ENCODE assay signal across 9 cellular contexts in the genomic region with DNA sequence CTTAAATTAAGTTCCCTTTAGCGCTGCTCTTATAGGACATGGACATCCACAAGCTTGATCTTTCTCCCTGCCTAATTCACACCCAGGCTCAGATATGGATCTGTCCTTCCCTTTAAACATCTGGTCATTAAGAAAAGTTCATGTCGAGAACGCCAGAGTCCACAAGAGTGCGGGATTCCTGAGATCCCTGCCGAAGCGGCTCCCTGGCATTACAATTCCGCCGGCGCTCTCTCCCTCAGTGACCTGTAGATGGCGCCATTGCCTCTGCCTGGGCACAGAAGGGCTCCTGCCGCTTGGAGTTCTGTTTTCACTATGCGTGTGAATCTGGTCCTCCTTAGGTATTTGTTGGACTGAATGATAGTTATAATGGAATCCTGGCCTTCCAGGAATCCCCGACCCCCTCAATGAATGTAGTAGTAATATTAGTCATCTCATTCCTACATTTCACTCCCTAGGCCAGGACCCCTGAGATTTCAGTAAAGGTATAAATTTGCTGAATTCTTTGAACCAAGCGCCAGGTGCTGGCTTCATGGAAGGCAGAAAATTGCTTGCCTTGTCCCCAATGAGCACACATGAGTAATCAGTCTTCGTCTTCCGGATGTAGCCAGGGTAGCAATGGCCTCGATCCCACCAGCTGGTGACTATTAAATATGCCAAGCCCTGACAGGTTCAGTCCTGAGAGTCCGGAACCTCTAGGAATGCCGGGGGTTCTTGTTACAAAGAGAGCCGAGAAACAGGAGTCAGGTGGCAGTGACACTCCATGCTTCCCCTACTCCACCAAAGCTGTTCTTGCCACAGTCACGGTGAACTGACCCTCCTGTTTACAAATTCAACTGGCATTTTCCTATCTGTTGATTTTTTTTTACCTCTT. TPM values are rescaled to one million over a fixed set of nuclear protein-coding genes. Genes with fewer than 3 reads are reported as not detected.
DNase-seq lines count a peak whose midpoint lies in the region; ATAC-seq, FAIRE-seq and TF ChIP-seq lines count a peak whose summit lies in the region.
"Had no signal": no experiment of that assay in that cellular context is flagged by ENCODE, and none has a peak within 500 bp of the region (broad histone marks: within the 10 kb centered on the region; RNA-seq: fewer than 3 reads in every experiment).

No MANE protein-coding gene starts in this region.

- no peak overlapping the region for H2BK20ac ChIP-seq in H9 (ENCODE audit: low read depth, low read length, poor library complexity, severe bottlenecking)

- intact Hi-C loops in CD8-positive, alpha-beta T cell (cut with DNase I, micrococcal nuclease) = loop anchor here (1.0 to 10.0 kb wide), 6 partner anchors 59 to 557 kb away; a partner anchor contains a TSS
- intact Hi-C loops in activated B cell treated with CpG ODN at 0.5 μM for 24 hours (cut with micrococcal nuclease) = loop anchor here (2.0 kb wide), 1 partner anchor 87 kb away; no protein-coding TSS in a partner anchor

- H2AFZ ChIP-seq in H9 (ENCODE audit: low read length) = no peak overlapping the region

- no peaks in the 10 kb centered on the region for H3K9me3 Mint-ChIP-seq in CD8-positive, alpha-beta T cell
- no peaks in the 10 kb centered on the region for H3K9me3 Mint-ChIP-seq in H9
- H3K9me3 Mint-ChIP-seq in activated B cell treated with CpG ODN at 0.5 μM for 24 hours = no peaks in the 10 kb centered on the region
- H3K9me3 Mint-ChIP-seq: IgD-negative memory B cell had no signal

- no peak overlapping the region for H2BK15ac ChIP-seq in H9 (ENCODE audit: low read depth, low read length)

- no peaks in the 10 kb centered on the region for H3K79me2 ChIP-seq in H9 (ENCODE audit: insufficient read depth, low read length)

- H4K5ac ChIP-seq in H9 (ENCODE audit: insufficient read length, low read depth, low read length) = no peak overlapping the region

- peak; percentile 78 for FAIRE-seq in islet of Langerhans (lab: Jason Lieb, UNC)

- no CpG with 5 or more reads among the region's 21 CpGs for WGBS in H9 (ENCODE audit: extremely low coverage, insufficient read length, low lambda C conversion rate)

- peaks cover 3% of the 10 kb centered on the region for H3K4me1 ChIP-seq in CD8-positive, alpha-beta T cell (ENCODE audit: insufficient read depth, low read length)
- no peaks in the 10 kb centered on the region; the same call in 1 of the 2 replicates for H3K4me1 ChIP-seq in H9 (ENCODE audit: insufficient read depth, low read length)

- H3K56ac ChIP-seq in H9 (ENCODE audit: insufficient read length, low read depth, low read length) = no peak overlapping the region

- peaks cover 5% of the 10 kb centered on the region for H3K4me1 Mint-ChIP-seq in CD8-positive, alpha-beta T cell (ENCODE audit: low read depth)
- H3K4me1 Mint-ChIP-seq in H9 = peaks cover 3 to 8% of the 10 kb centered on the region in 2 experiments
- peaks cover 3% of the 10 kb centered on the region for H3K4me1 Mint-ChIP-seq in activated B cell treated with CpG ODN at 0.5 μM for 24 hours

- no peak overlapping the region for H3K4me3 Mint-ChIP-seq in CD8-positive, alpha-beta T cell
- H3K4me3 Mint-ChIP-seq in H9 = no peak overlapping the region
- no peak overlapping the region for H3K4me3 Mint-ChIP-seq in activated B cell treated with CpG ODN at 0.5 μM for 24 hours

- POLR2A ChIA-PET in CD8-positive, alpha-beta T cell (lab: Charles Lee) = interaction anchor here (0.6 kb wide), 1 partner anchor 1534 kb away, joined by 3 read pairs; no protein-coding TSS in a partner anchor
- POLR2A ChIA-PET in activated B cell treated with CpG ODN at 0.5 μM for 24 hours (lab: Charles Lee) = no interaction called here

- no peak overlapping the region for H3K4me3 ChIP-seq in CD8-positive, alpha-beta T cell (ENCODE audit: low read depth, low read length)
- H3K4me3 ChIP-seq in cardiac fibroblast (replicated peaks in 1 of 2; ENCODE audit: low read depth in 2 of 2, low read length in 2 of 2) = no peak overlapping the region

- TF ChIP-seq CTCF in CD8-positive, alpha-beta T cell (IDR thresholded peaks at IDR 0.05) = peak; percentile 73
- TF ChIP-seq CTCF in H9 (conservative IDR thresholded peaks at IDR 0.05) = peak; percentile 99
- TF ChIP-seq CTCF in activated B cell treated with CpG ODN at 0.5 μM for 24 hours (IDR thresholded peaks at IDR 0.05) = peak; percentile 50
- TF ChIP-seq CTCF in cardiac fibroblast (IDR thresholded peaks at IDR 0.05; ENCODE audit: low read depth, low read length) = peak; percentile 98

- H3K27ac ChIP-seq in CD8-positive, alpha-beta T cell (ENCODE audit: low read depth, low read length) = no peak overlapping the region
- H3K27ac ChIP-seq in H9 (ENCODE audit: insufficient read length, low read depth, low read length) = no peak overlapping the region

- no peak overlapping the region for H2BK5ac ChIP-seq in H9 (ENCODE audit: insufficient read length, low read length)

- no peak overlapping the region for H2BK120ac ChIP-seq in H9 (ENCODE audit: low read depth, low read length, poor library complexity, severe bottlenecking)

- no peaks in the 10 kb centered on the region for H3K79me1 ChIP-seq in H9 (ENCODE audit: insufficient read depth, low read depth, low read length, poor library complexity, severe bottlenecking)

- H4K8ac ChIP-seq in H9 (replicated peaks; ENCODE audit: insufficient read length, low read depth, low read length) = no peak overlapping the region

- no peak overlapping the region for H3K4ac ChIP-seq in H9 (ENCODE audit: low read depth, low read length)

- peaks cover 33% of the 10 kb centered on the region for H3K27me3 Mint-ChIP-seq in CD8-positive, alpha-beta T cell (ENCODE audit: low read depth)
- peaks cover 93% of the 10 kb centered on the region for H3K27me3 Mint-ChIP-seq in H9 (ENCODE audit: low read depth)
- peaks cover 54% of the 10 kb centered on the region for H3K27me3 Mint-ChIP-seq in activated B cell treated with CpG ODN at 0.5 μM for 24 hours

- no peaks in the 10 kb centered on the region for H3K9me3 ChIP-seq in CD8-positive, alpha-beta T cell (ENCODE audit: low read length)
- H3K9me3 ChIP-seq in H9 (ENCODE audit: control insufficient read depth, low read depth, low read length) = no peaks in the 10 kb centered on the region

- H3K18ac ChIP-seq in H9 (ENCODE audit: insufficient read length, low read depth, low read length) = no peak overlapping the region

- no peak overlapping the region for H3T11ph ChIP-seq in H9 (ENCODE audit: low read length)

- no peak overlapping the region for H3K23ac ChIP-seq in H9 (ENCODE audit: insufficient read length, low read depth, low read length)

- H2AK5ac ChIP-seq in H9 (ENCODE audit: insufficient read length, low read length) = no peak overlapping the region

- no peak overlapping the region for H3K27ac Mint-ChIP-seq in CD8-positive, alpha-beta T cell
- H3K27ac Mint-ChIP-seq in H9 (no peak overlapping the region), activated B cell treated with CpG ODN at 0.5 μM for 24 hours (no peak overlapping the region)
- H3K27ac Mint-ChIP-seq: IgD-negative memory B cell had no signal

- no peak overlapping the region for H3K4me2 ChIP-seq in H9 (ENCODE audit: insufficient read depth, insufficient read length, low read length)

- peaks cover 4% of the 10 kb centered on the region for H3K27me3 ChIP-seq in CD8-positive, alpha-beta T cell (ENCODE audit: insufficient read depth, low read length)
- peaks cover 13% of the 10 kb centered on the region; the same call in 1 of the 2 replicates for H3K27me3 ChIP-seq in H9 (ENCODE audit: insufficient read depth, low read length)

- H3K36me3 Mint-ChIP-seq in CD8-positive, alpha-beta T cell = no peaks in the 10 kb centered on the region
- H3K36me3 Mint-ChIP-seq in H9 (ENCODE audit: insufficient read depth in 1 of 3, low read depth in 3 of 3) (no peaks in the 10 kb centered on the region), activated B cell treated with CpG ODN at 0.5 μM for 24 hours (ENCODE audit: low read depth) (no peaks in the 10 kb centered on the region)
- H3K36me3 Mint-ChIP-seq: IgD-negative memory B cell had no signal

- no peaks in the 10 kb centered on the region for H4K20me1 ChIP-seq in H9 (ENCODE audit: control insufficient read depth, insufficient read depth, insufficient read length)

- peak; percentile 43 to 77 (median 63) for DNase-seq in CD8-positive, alpha-beta T cell
- DNase-seq in H9 = peak; percentile 89
- peak; percentile 78 for DNase-seq in NCI-H2227 treated with DMSO at 0.1 percent for 48 hours (lab: John Stamatoyannopoulos, UW)
- DNase-seq in activated B cell treated with CpG ODN at 0.5 μM for 24 hours = peak; percentile 39
- DNase-seq in cardiac fibroblast (ENCODE audit: low read depth in 2 of 2) = peak; percentile 78 to 80
- DNase-seq in stimulated activated CD4-positive, alpha-beta T cell treated with anti-CD3 and anti-CD28 coated beads, Interleukin-15, amount 100 ng/mL, for 48 hours (ENCODE audit: low read depth in 2 of 2) = peak; percentile 38 to 67

- no peak overlapping the region for H4K91ac ChIP-seq in H9 (ENCODE audit: insufficient read length, low read depth, low read length)

- H3K36me3 ChIP-seq in CD8-positive, alpha-beta T cell (ENCODE audit: insufficient read depth, low read length) = no peaks in the 10 kb centered on the region

- H3K23me2 ChIP-seq in H9 (ENCODE audit: insufficient read length, low read depth, low read length, poor library complexity, severe bottlenecking) = no peaks in the 10 kb centered on the region

- H2BK12ac ChIP-seq in H9 (ENCODE audit: insufficient read length, low read depth, low read length) = no peak overlapping the region

- no peak overlapping the region for H3K14ac ChIP-seq in H9 (ENCODE audit: insufficient read depth, low read length)

- H3K9ac ChIP-seq in H9 (ENCODE audit: extremely low read depth, insufficient read length, low read length) = no peak overlapping the region

- CTCF ChIA-PET in CD8-positive, alpha-beta T cell (lab: Charles Lee) = interaction anchor here (0.6 to 4.4 kb wide), 14 partner anchors 10 to 1261 kb away, joined by 3 to 65 read pairs (median 4); no protein-coding TSS in a partner anchor
- CTCF ChIA-PET in activated B cell treated with CpG ODN at 0.5 μM for 24 hours (lab: Charles Lee) = interaction anchor here (1.1 to 3.1 kb wide), 2 partner anchors 9 to 86 kb away, joined by 5 to 19 read pairs; no protein-coding TSS in a partner anchor

- ATAC-seq in CD8-positive, alpha-beta T cell = peak; percentile 87
- ATAC-seq in activated B cell treated with CpG ODN at 0.5 μM for 24 hours (ENCODE audit: low read depth) = no peak
- no peak for ATAC-seq in GM18502 (IDR thresholded peaks at IDR 0.05; ENCODE audit: poor library complexity, unreplicated experiment)

RNA-seq across cellular contexts. Expression of a gene that starts 26.4 kb away (rescaled TPM):
- not detected for total RNA-seq in CD8-positive, alpha-beta T cell
- total RNA-seq in H9 (2021) (not detected in 2 replicates), activated B cell treated with CpG ODN at 0.5 μM for 24 hours (not detected in 2 replicates)

RNA-seq across cellular contexts. Expression of a gene that starts 38.4 kb away (rescaled TPM):
- total RNA-seq in CD8-positive, alpha-beta T cell = not detected
- not detected in 2 replicates for total RNA-seq in H9 (2021)
- not detected in 2 replicates for total RNA-seq in activated B cell treated with CpG ODN at 0.5 μM for 24 hours

RNA-seq across cellular contexts. Expression of a gene that starts 41.6 kb away (rescaled TPM):
- total RNA-seq in CD8-positive, alpha-beta T cell = not detected
- total RNA-seq in H9 (2021) (not detected in 2 replicates), activated B cell treated with CpG ODN at 0.5 μM for 24 hours (not detected in 2 replicates)

Comparison
In these comparisons a context has a peak if more than half of its experiments do, and no peak if none do; other contexts are left out.
1. DNase-seq: peak in every context shown above with its lines; median percentile 89 in H9; 79 in cardiac fibroblast; 78 in NCI-H2227 treated with DMSO at 0.1 percent for 48 hours; 63 in CD8-positive, alpha-beta T cell; 52 in stimulated activated CD4-positive, alpha-beta T cell treated with anti-CD3 and anti-CD28 coated beads, Interleukin-15, amount 100 ng/mL, for 48 hours; 39 in activated B cell treated with CpG ODN at 0.5 μM for 24 hours.